1 cellular context compared by ENCODE assay signal in genomic region chr17:40091691-40092397, GRCh38.
TF ChIP-seq lines count a peak whose summit lies in the region.

No MANE protein-coding gene starts in this region.

TF ChIP-seq in GM23338, 12 proteins besides CTCF, POLR2A, EP300 and RAD21 (continued from another document):
- TF ChIP-seq EZH2 (IDR thresholded peaks at IDR 0.05; ENCODE audit: low read depth, unreplicated experiment) (no peak), STAT1 (IDR thresholded peaks at IDR 0.05; ENCODE audit: unreplicated experiment) (no peak), JUNB (IDR thresholded peaks at IDR 0.05; ENCODE audit: unreplicated experiment) (no peak), ZNF462 (CRISPR knock-in tag; IDR thresholded peaks at IDR 0.05) (no peak), ZNF331 (CRISPR knock-in tag; IDR thresholded peaks at IDR 0.05; ENCODE audit: low read depth) (no peak), EZH2phosphoT487 (IDR thresholded peaks at IDR 0.05; ENCODE audit: unreplicated experiment) (no peak), CREB1 (CRISPR knock-in tag; IDR thresholded peaks at IDR 0.05; ENCODE audit: low read depth) (no peak), POLR2AphosphoS5 (IDR thresholded peaks at IDR 0.05; ENCODE audit: low read depth) (no peak), ZNF114 (CRISPR knock-in tag; IDR thresholded peaks at IDR 0.05) (no peak)
